In the genomic region with DNA sequence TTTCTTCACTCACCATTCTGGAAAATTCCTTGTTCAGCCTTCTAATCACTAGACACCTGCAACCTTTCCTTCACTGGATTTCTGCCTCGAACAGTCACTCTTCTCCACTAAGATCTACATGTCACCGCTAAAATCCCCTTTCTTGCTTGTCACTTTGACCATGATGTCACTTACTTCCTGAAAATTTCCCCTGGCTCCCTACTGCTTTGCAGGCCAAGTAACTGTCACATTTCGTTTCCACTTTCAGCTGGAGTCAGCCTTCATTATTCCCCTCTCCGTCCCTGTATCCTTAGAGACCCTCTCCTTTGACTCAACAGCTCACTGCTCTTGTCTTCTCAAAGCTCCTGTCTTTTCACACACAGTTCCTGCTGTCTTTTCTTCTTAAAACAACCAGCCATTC, we compare ENCODE assay signal across 14 cellular contexts. TPM values are rescaled to one million over a fixed set of nuclear protein-coding genes. Genes with fewer than 3 reads are reported as not detected.
DNase-seq lines count a peak whose midpoint lies in the region; ATAC-seq and TF ChIP-seq lines count a peak whose summit lies in the region.
"Had no signal": no experiment of that assay in that cellular context is flagged by ENCODE, and none has a peak within 500 bp of the region (broad histone marks: within the 10 kb centered on the region; RNA-seq: fewer than 3 reads in every experiment).

No MANE protein-coding gene starts in this region.

- no peaks in the 10 kb centered on the region for H3K36me3 ChIP-seq in SU-DHL-6 (ENCODE audit: low read length)
- H3K36me3 ChIP-seq in GM23338 (ENCODE audit: insufficient read depth): no peaks in the 10 kb centered on the region
- H3K36me3 ChIP-seq: cardiac muscle cell had no signal

- peaks cover 93% of the 10 kb centered on the region for H3K9me3 Mint-ChIP-seq in GM23338
- no peaks in the 10 kb centered on the region for H3K9me3 Mint-ChIP-seq in activated CD4-positive, alpha-beta T cell treated with anti-CD3 and anti-CD28 coated beads, Interleukin-2, amount 10 ng/mL, durations not matched to agents 24 days and 14 days
- peaks cover 3% of the 10 kb centered on the region for H3K9me3 Mint-ChIP-seq in chondrocyte (ENCODE audit: low read depth)

- H3K27me3 ChIP-seq in SU-DHL-6 (ENCODE audit: low read length) (no peaks in the 10 kb centered on the region), GM23338 (ENCODE audit: insufficient read depth) (no peaks in the 10 kb centered on the region)
- H3K27me3 ChIP-seq: cardiac muscle cell had no signal

- ATAC-seq in GM18519 (IDR thresholded peaks at IDR 0.05; ENCODE audit: low FRiP score, unreplicated experiment) (peak; percentile 77), GM21526 (IDR thresholded peaks at IDR 0.05; ENCODE audit: low FRiP score, unreplicated experiment) (peak; percentile 75), HG03066 (IDR thresholded peaks at IDR 0.05; ENCODE audit: low read depth, unreplicated experiment) (peak; percentile 75), GM23338 (no peak)

- H3K9ac ChIP-seq in SU-DHL-6 (ENCODE audit: low read length): no peak overlapping the region

- H3K4me1 ChIP-seq in GM23338 (ENCODE audit: insufficient read depth): no peaks in the 10 kb centered on the region; the same call in 1 of the 2 replicates

- H2AFZ ChIP-seq in SU-DHL-6 (ENCODE audit: low read depth, low read length, severe bottlenecking): peak overlapping the region; percentile 55
- no peak overlapping the region for H2AFZ ChIP-seq in GM23338

- H3K9me3 ChIP-seq in SU-DHL-6 (ENCODE audit: insufficient read depth, low read length): no peaks in the 10 kb centered on the region

- H3K27ac Mint-ChIP-seq in GM23338: no peak overlapping the region
- no peak overlapping the region for H3K27ac Mint-ChIP-seq in activated CD4-positive, alpha-beta T cell treated with anti-CD3 and anti-CD28 coated beads, Interleukin-2, amount 10 ng/mL, durations not matched to agents 24 days and 14 days
- no peak overlapping the region for H3K27ac Mint-ChIP-seq in chondrocyte (ENCODE audit: unreplicated experiment)

- TF ChIP-seq CTCF in SU-DHL-6 (IDR thresholded peaks at IDR 0.05; ENCODE audit: insufficient read depth, low read length, poor library complexity, severe bottlenecking): no peak
- TF ChIP-seq CTCF in GM23338 (conservative IDR thresholded peaks at IDR 0.05; ENCODE audit: low read depth in 2 of 2): no peak
- no peak for TF ChIP-seq CTCF in chondrocyte (IDR thresholded peaks at IDR 0.05)

- intact Hi-C loops in activated CD4-positive, alpha-beta T cell treated with anti-CD3 and anti-CD28 coated beads, Interleukin-2, amount 10 ng/mL, durations not matched to agents 24 days and 14 days (cut with micrococcal nuclease): no loop called here

- H3K4me3 Mint-ChIP-seq in GM23338 (no peak overlapping the region), chondrocyte (ENCODE audit: unreplicated experiment) (no peak overlapping the region)
- H3K4me3 Mint-ChIP-seq in activated CD4-positive, alpha-beta T cell treated with anti-CD3 and anti-CD28 coated beads, Interleukin-2, amount 10 ng/mL, durations not matched to agents 24 days and 14 days: no peak overlapping the region

- H3K27me3 Mint-ChIP-seq in GM23338 (ENCODE audit: insufficient read depth, low read depth, poor library complexity) (no peaks in the 10 kb centered on the region), chondrocyte (ENCODE audit: low read depth) (no peaks in the 10 kb centered on the region)
- H3K27me3 Mint-ChIP-seq in activated CD4-positive, alpha-beta T cell treated with anti-CD3 and anti-CD28 coated beads, Interleukin-2, amount 10 ng/mL, durations not matched to agents 24 days and 14 days: no peaks in the 10 kb centered on the region

- no peaks in the 10 kb centered on the region for H3K79me2 ChIP-seq in SU-DHL-6 (ENCODE audit: insufficient read depth, low read length)
- H3K79me2 ChIP-seq in GM23338 (replicated peaks; ENCODE audit: insufficient read depth): no peaks in the 10 kb centered on the region

- H4K20me1 ChIP-seq in SU-DHL-6 (ENCODE audit: low read depth, low read length) (no peaks in the 10 kb centered on the region), GM23338 (replicated peaks; ENCODE audit: insufficient read depth) (no peaks in the 10 kb centered on the region)

- DNase-seq in GM23338 (ENCODE audit: low spot score) (no peak), chondrocyte (ENCODE audit: low spot score) (no peak), RKO (ENCODE audit: low spot score) (no peak)
- DNase-seq in activated CD4-positive, alpha-beta T cell treated with anti-CD3 and anti-CD28 coated beads, Interleukin-2, amount 10 ng/mL, durations not matched to agents 24 days and 14 days: no peak
- DNase-seq: kidney, NCI-H187 treated with DMSO at 0.1 percent for 48 hours, nucleus accumbens had no signal

- H3K27ac ChIP-seq in SU-DHL-6 (ENCODE audit: low read depth, low read length) (no peak overlapping the region), GM23338 (ENCODE audit: low read depth) (no peak overlapping the region)
- H3K27ac ChIP-seq: C4-2B, cardiac muscle cell had no signal

- H3K36me3 Mint-ChIP-seq in GM23338 (ENCODE audit: low read depth): peaks cover 27% of the 10 kb centered on the region
- no peaks in the 10 kb centered on the region for H3K36me3 Mint-ChIP-seq in activated CD4-positive, alpha-beta T cell treated with anti-CD3 and anti-CD28 coated beads, Interleukin-2, amount 10 ng/mL, durations not matched to agents 24 days and 14 days (ENCODE audit: low read depth)
- H3K36me3 Mint-ChIP-seq in chondrocyte (ENCODE audit: low read depth): no peaks in the 10 kb centered on the region

- H3K4me1 Mint-ChIP-seq in GM23338: no peaks in the 10 kb centered on the region
- H3K4me1 Mint-ChIP-seq in activated CD4-positive, alpha-beta T cell treated with anti-CD3 and anti-CD28 coated beads, Interleukin-2, amount 10 ng/mL, durations not matched to agents 24 days and 14 days: no peaks in the 10 kb centered on the region
- H3K4me1 Mint-ChIP-seq in chondrocyte (ENCODE audit: low read depth): no peaks in the 10 kb centered on the region

- H3F3A ChIP-seq in SU-DHL-6 (ENCODE audit: insufficient read depth) (no peaks in the 10 kb centered on the region), GM23338 (replicated peaks; ENCODE audit: low read depth) (no peaks in the 10 kb centered on the region)

- H3K4me2 ChIP-seq in SU-DHL-6 (ENCODE audit: low read depth, low read length, poor library complexity, severe bottlenecking) (no peak overlapping the region), GM23338 (no peak overlapping the region)

- H3K9me2 ChIP-seq in SU-DHL-6 (replicated peaks; ENCODE audit: insufficient read depth, low read length) (no peaks in the 10 kb centered on the region), GM23338 (ENCODE audit: insufficient read depth) (no peaks in the 10 kb centered on the region)

- H3K4me3 ChIP-seq in SU-DHL-6 (ENCODE audit: insufficient read depth, low read length, poor library complexity, severe bottlenecking) (no peak overlapping the region), GM23338 (no peak overlapping the region)
- H3K4me3 ChIP-seq: cardiac muscle cell had no signal

TF ChIP-seq in GM23338, 12 proteins besides CTCF, POLR2A, EP300 and RAD21 (continues in another document):
- TF ChIP-seq STAT1 (IDR thresholded peaks at IDR 0.05; ENCODE audit: unreplicated experiment) (no peak), ZNF114 (CRISPR knock-in tag; IDR thresholded peaks at IDR 0.05) (no peak), ZNF331 (CRISPR knock-in tag; IDR thresholded peaks at IDR 0.05; ENCODE audit: low read depth) (no peak), CREB1 (CRISPR knock-in tag; IDR thresholded peaks at IDR 0.05; ENCODE audit: low read depth) (no peak), POLR2AphosphoS5 (IDR thresholded peaks at IDR 0.05; ENCODE audit: low read depth) (no peak), JUNB (IDR thresholded peaks at IDR 0.05; ENCODE audit: unreplicated experiment) (no peak), NANOG (IDR thresholded peaks at IDR 0.05; ENCODE audit: borderline replicate concordance) (no peak), EZH2phosphoT487 (IDR thresholded peaks at IDR 0.05; ENCODE audit: unreplicated experiment) (no peak)
- TF ChIP-seq, protein P1, sequence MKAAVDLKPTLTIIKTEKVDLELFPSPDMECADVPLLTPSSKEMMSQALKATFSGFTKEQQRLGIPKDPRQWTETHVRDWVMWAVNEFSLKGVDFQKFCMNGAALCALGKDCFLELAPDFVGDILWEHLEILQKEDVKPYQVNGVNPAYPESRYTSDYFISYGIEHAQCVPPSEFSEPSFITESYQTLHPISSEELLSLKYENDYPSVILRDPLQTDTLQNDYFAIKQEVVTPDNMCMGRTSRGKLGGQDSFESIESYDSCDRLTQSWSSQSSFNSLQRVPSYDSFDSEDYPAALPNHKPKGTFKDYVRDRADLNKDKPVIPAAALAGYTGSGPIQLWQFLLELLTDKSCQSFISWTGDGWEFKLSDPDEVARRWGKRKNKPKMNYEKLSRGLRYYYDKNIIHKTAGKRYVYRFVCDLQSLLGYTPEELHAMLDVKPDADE (IDR thresholded peaks at IDR 0.05): no peak
- TF ChIP-seq, protein P2, sequence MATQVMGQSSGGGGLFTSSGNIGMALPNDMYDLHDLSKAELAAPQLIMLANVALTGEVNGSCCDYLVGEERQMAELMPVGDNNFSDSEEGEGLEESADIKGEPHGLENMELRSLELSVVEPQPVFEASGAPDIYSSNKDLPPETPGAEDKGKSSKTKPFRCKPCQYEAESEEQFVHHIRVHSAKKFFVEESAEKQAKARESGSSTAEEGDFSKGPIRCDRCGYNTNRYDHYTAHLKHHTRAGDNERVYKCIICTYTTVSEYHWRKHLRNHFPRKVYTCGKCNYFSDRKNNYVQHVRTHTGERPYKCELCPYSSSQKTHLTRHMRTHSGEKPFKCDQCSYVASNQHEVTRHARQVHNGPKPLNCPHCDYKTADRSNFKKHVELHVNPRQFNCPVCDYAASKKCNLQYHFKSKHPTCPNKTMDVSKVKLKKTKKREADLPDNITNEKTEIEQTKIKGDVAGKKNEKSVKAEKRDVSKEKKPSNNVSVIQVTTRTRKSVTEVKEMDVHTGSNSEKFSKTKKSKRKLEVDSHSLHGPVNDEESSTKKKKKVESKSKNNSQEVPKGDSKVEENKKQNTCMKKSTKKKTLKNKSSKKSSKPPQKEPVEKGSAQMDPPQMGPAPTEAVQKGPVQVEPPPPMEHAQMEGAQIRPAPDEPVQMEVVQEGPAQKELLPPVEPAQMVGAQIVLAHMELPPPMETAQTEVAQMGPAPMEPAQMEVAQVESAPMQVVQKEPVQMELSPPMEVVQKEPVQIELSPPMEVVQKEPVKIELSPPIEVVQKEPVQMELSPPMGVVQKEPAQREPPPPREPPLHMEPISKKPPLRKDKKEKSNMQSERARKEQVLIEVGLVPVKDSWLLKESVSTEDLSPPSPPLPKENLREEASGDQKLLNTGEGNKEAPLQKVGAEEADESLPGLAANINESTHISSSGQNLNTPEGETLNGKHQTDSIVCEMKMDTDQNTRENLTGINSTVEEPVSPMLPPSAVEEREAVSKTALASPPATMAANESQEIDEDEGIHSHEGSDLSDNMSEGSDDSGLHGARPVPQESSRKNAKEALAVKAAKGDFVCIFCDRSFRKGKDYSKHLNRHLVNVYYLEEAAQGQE (IDR thresholded peaks at IDR 0.05; ENCODE audit: unreplicated experiment): no peak

RNA-seq across cellular contexts. Expression of a gene that starts 15.9 kb away (rescaled TPM):
- total RNA-seq in GM23338 (2014; rRNA removed; shearing (Covaris generic)): 1.6 and 1.9 TPM in 2 replicates
- 1.4 and 2.6 TPM in 2 replicates for polyA plus RNA-seq in GM23338 (2016; fragmentation: Nextera tagmentation; extraction: Ambion mirVana)
- total RNA-seq in activated CD4-positive, alpha-beta T cell treated with anti-CD3 and anti-CD28 coated beads, Interleukin-2, amount 10 ng/mL, durations not matched to agents 24 days and 14 days: not detected in 2 replicates
- total RNA-seq in chondrocyte: not detected in 3 replicates
- total RNA-seq: HT-29 had no signal
- polyA plus RNA-seq: cardiac muscle cell had no signal
